In the genomic region with DNA sequence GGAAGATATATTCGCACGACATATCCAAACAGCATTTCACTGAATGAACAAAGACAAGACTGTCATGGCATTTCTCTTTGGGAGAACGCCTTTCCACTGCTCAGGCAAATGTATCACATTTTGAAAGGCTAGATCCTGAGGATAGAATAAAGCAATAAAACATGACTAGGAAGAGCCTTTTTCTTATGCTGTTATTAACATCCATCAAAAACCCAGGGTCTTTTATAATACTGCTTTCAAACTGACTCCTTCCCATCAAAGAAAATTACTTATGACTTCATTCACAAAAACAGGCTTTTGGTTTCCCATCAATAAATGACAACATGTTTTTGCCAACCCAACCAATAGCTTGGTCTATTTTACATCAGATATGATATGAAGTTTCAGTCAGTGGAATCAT, we compare ENCODE assay signal across 32 cellular contexts.
"Had no signal": no experiment of that assay in that cellular context is flagged by ENCODE, and none has a peak within 500 bp of the region (broad histone marks: within the 10 kb centered on the region; RNA-seq: fewer than 3 reads in every experiment).

No MANE protein-coding gene starts in this region.

- H3K27ac ChIP-seq: adrenal gland, body of pancreas, Peyer's patch, RWPE1, WERI-Rb-1 had no signal

- H3K9me3 Mint-ChIP-seq: activated CD4-positive, alpha-beta memory T cell treated with anti-CD3 and anti-CD28 coated beads, Interleukin-2, amount 10 ng/mL, durations not matched to agents 7 days and 5 days; activated naive CD4-positive, alpha-beta T cell treated with anti-CD3 and anti-CD28 coated beads, Interleukin-2, amount 50 U/mL, for 24 hours; activated T-helper 17 cell treated with anti-CD3 and anti-CD28 coated beads, Interleukin-2, amount 50 U/mL, for 72 hours had no signal

- H3K4me1 Mint-ChIP-seq: activated CD4-positive, alpha-beta memory T cell treated with anti-CD3 and anti-CD28 coated beads, Interleukin-2, amount 10 ng/mL, durations not matched to agents 7 days and 5 days; activated CD8-positive, alpha-beta memory T cell treated with anti-CD3 and anti-CD28 coated beads, Interleukin-2, amount 10 ng/mL, durations not matched to agents 7 days and 5 days; activated naive CD4-positive, alpha-beta T cell treated with anti-CD3 and anti-CD28 coated beads, Interleukin-2, amount 50 U/mL, for 24 hours; activated T-helper 17 cell treated with anti-CD3 and anti-CD28 coated beads, Interleukin-2, amount 50 U/mL, for 72 hours; IgD-negative memory B cell had no signal

- H3K36me3 ChIP-seq: adrenal gland, Peyer's patch, WERI-Rb-1 had no signal

- H3K27me3 Mint-ChIP-seq: activated CD4-positive, alpha-beta memory T cell treated with anti-CD3 and anti-CD28 coated beads, Interleukin-2, amount 10 ng/mL, durations not matched to agents 7 days and 5 days; activated CD8-positive, alpha-beta memory T cell treated with anti-CD3 and anti-CD28 coated beads, Interleukin-2, amount 10 ng/mL, durations not matched to agents 7 days and 5 days; activated naive CD4-positive, alpha-beta T cell treated with anti-CD3 and anti-CD28 coated beads, Interleukin-2, amount 50 U/mL, for 24 hours; activated T-helper 17 cell treated with anti-CD3 and anti-CD28 coated beads, Interleukin-2, amount 50 U/mL, for 72 hours; IgD-negative memory B cell had no signal

- DNase-seq: activated CD4-positive, alpha-beta memory T cell treated with anti-CD3 and anti-CD28 coated beads, Interleukin-2, amount 10 ng/mL, durations not matched to agents 7 days and 5 days; activated CD4-positive, alpha-beta T cell treated with anti-CD3 and anti-CD28 coated beads for 1 hour; activated CD4-positive, alpha-beta T cell treated with anti-CD3 and anti-CD28 coated beads for 48 hours; activated CD4-positive, CD25-positive, alpha-beta regulatory T cell; activated CD8-positive, alpha-beta memory T cell treated with anti-CD3 and anti-CD28 coated beads for 24 hours; activated CD8-positive, alpha-beta memory T cell treated with anti-CD3 and anti-CD28 coated beads, Interleukin-2, amount 10 ng/mL, durations not matched to agents 7 days and 5 days; activated CD8-positive, alpha-beta memory T cell treated with anti-CD3 and anti-CD28 coated beads, Interleukin-2, amount 50 U/mL, for 48 hours; activated gamma-delta T cell; activated naive CD4-positive, alpha-beta T cell treated with Interleukin-2 at 50 U/mL for 16 hours; activated T-cell treated with anti-CD3 and anti-CD28 coated beads, Interleukin-2, amount 50 U/mL, for 48 hours; adrenal gland; body of pancreas; caudate nucleus; Karpas-422; KBM-7; NCI-H1105; NCI-H1417 treated with DMSO at 0.1 percent for 48 hours; NCI-H187 treated with DMSO at 0.1 percent for 48 hours; NCI-H2081; NCI-H2171 treated with DMSO at 0.1 percent for 48 hours; NCI-H345; NCI-H524 treated with DMSO at 0.1 percent for 48 hours; PC-3; Peyer's patch; SIG-M5; T1000; WERI-Rb-1 had no signal

- H3K4me3 Mint-ChIP-seq: activated CD4-positive, alpha-beta memory T cell treated with anti-CD3 and anti-CD28 coated beads, Interleukin-2, amount 10 ng/mL, durations not matched to agents 7 days and 5 days; activated CD8-positive, alpha-beta memory T cell treated with anti-CD3 and anti-CD28 coated beads, Interleukin-2, amount 10 ng/mL, durations not matched to agents 7 days and 5 days; activated naive CD4-positive, alpha-beta T cell treated with anti-CD3 and anti-CD28 coated beads, Interleukin-2, amount 50 U/mL, for 24 hours; activated T-helper 17 cell treated with anti-CD3 and anti-CD28 coated beads, Interleukin-2, amount 50 U/mL, for 72 hours; IgD-negative memory B cell had no signal

- H3K27me3 ChIP-seq: adrenal gland, body of pancreas, Peyer's patch had no signal

- H3K27ac Mint-ChIP-seq: activated CD4-positive, alpha-beta memory T cell treated with anti-CD3 and anti-CD28 coated beads, Interleukin-2, amount 10 ng/mL, durations not matched to agents 7 days and 5 days; activated CD8-positive, alpha-beta memory T cell treated with anti-CD3 and anti-CD28 coated beads, Interleukin-2, amount 10 ng/mL, durations not matched to agents 7 days and 5 days; activated naive CD4-positive, alpha-beta T cell treated with anti-CD3 and anti-CD28 coated beads, Interleukin-2, amount 50 U/mL, for 24 hours; activated T-helper 17 cell treated with anti-CD3 and anti-CD28 coated beads, Interleukin-2, amount 50 U/mL, for 72 hours; IgD-negative memory B cell had no signal

- H3K36me3 Mint-ChIP-seq: activated CD8-positive, alpha-beta memory T cell treated with anti-CD3 and anti-CD28 coated beads, Interleukin-2, amount 10 ng/mL, durations not matched to agents 7 days and 5 days; activated naive CD4-positive, alpha-beta T cell treated with anti-CD3 and anti-CD28 coated beads, Interleukin-2, amount 50 U/mL, for 24 hours had no signal

- H3K9me3 ChIP-seq: adrenal gland, body of pancreas, Peyer's patch had no signal

- ATAC-seq: activated CD8-positive, alpha-beta memory T cell treated with anti-CD3 and anti-CD28 coated beads, Interleukin-2, amount 10 ng/mL, durations not matched to agents 7 days and 5 days; activated T-helper 17 cell treated with anti-CD3 and anti-CD28 coated beads, Interleukin-2, amount 50 U/mL, for 72 hours; body of pancreas; Right ventricle myocardium inferior had no signal

- H3K4me3 ChIP-seq: adrenal gland, body of pancreas, Peyer's patch had no signal

- H3K4me1 ChIP-seq: body of pancreas, Peyer's patch had no signal
